20 cellular contexts compared by ENCODE assay signal in the genomic region with DNA sequence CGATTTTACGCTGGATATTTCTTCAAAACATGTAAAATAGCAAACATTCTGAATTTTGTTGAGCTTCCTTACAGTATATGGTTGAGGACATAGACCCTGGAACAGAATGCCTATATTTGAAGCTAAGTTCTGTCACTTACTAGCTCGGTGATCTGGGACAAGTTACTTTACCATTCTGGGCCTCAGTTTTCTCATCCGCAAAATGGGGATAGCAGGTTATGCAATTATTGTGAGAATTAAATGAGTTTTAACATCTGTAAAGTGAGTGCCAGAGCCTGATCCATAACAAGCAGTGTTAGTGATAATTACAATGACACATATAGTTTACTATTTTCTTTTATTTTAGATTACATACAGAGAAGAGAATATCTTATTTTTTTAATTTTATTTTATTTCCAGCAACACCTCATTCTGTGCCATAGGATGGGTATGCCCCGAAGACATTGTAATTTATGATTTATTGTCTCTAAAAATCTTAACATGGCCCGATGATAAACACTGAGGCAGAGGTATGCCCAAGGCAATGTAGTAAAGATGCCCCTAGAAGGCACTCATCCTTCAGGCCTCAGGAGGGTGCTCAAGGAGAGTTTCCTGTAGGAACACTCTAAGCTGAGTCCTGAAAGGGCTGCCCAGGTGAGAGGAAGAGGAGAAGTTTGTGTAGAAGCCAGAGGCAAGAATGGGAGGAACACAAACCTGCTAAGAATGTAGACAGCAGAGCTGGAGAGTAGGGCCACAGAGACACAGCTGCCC.
"Had no signal": no experiment of that assay in that cellular context is flagged by ENCODE, and none has a peak within 500 bp of the region (broad histone marks: within the 10 kb centered on the region; RNA-seq: fewer than 3 reads in every experiment).

No MANE protein-coding gene starts in this region.

- H3K36me3 Mint-ChIP-seq: activated naive CD8-positive, alpha-beta T cell; naive B cell; neural progenitor cell had no signal

- H3K4me3 Mint-ChIP-seq: activated B cell treated with CpG ODN at 0.5 μM for 24 hours; activated CD4-positive, alpha-beta T cell treated with anti-CD3 and anti-CD28 coated beads, Interleukin-2, amount 10 ng/mL, durations not matched to agents 7 days and 5 days; activated naive CD8-positive, alpha-beta T cell; activated T-cell treated with anti-CD3 and anti-CD28 coated beads, Interleukin-2, amount 50 U/mL, for 72 hours; neural progenitor cell; T-helper 17 cell had no signal

- H3K9me3 Mint-ChIP-seq: activated B cell treated with CpG ODN at 0.5 μM for 24 hours; activated CD4-positive, alpha-beta T cell treated with anti-CD3 and anti-CD28 coated beads, Interleukin-2, amount 10 ng/mL, durations not matched to agents 7 days and 5 days; activated T-cell treated with anti-CD3 and anti-CD28 coated beads, Interleukin-2, amount 50 U/mL, for 72 hours; naive B cell; neural progenitor cell had no signal

- H3K36me3 ChIP-seq: esophagus squamous epithelium, neural progenitor cell, ovary, sigmoid colon, spleen, thyroid gland had no signal

- H3K4me1 Mint-ChIP-seq: activated CD4-positive, alpha-beta T cell treated with anti-CD3 and anti-CD28 coated beads, Interleukin-2, amount 10 ng/mL, durations not matched to agents 7 days and 5 days; T-helper 17 cell had no signal

- H3K27ac Mint-ChIP-seq: activated B cell treated with CpG ODN at 0.5 μM for 24 hours; activated CD4-positive, alpha-beta T cell treated with anti-CD3 and anti-CD28 coated beads, Interleukin-2, amount 10 ng/mL, durations not matched to agents 7 days and 5 days; activated naive CD8-positive, alpha-beta T cell; activated T-cell treated with anti-CD3 and anti-CD28 coated beads, Interleukin-2, amount 50 U/mL, for 72 hours; neural progenitor cell; T-helper 17 cell had no signal

- H3K27me3 Mint-ChIP-seq: activated B cell treated with CpG ODN at 0.5 μM for 24 hours; activated naive CD8-positive, alpha-beta T cell; naive B cell had no signal

- H2AFZ ChIP-seq: neural progenitor cell had no signal

- H3K4me1 ChIP-seq: thyroid gland had no signal

- DNase-seq: activated B cell treated with CpG ODN at 0.5 μM for 24 hours; activated CD4-positive, alpha-beta T cell treated with anti-CD3 and anti-CD28 coated beads, Interleukin-2, amount 10 ng/mL, durations not matched to agents 7 days and 5 days; activated CD8-positive, alpha-beta memory T cell treated with anti-CD3 and anti-CD28 coated beads, Interleukin-2, amount 50 U/mL, for 48 hours; activated gamma-delta T cell; activated T-cell treated with anti-CD3 and anti-CD28 coated beads, Interleukin-2, amount 50 U/mL, for 72 hours; amniotic stem cell; caudate nucleus; esophagus squamous epithelium; naive B cell; ovary; sigmoid colon; spleen; T-helper 17 cell; thyroid gland had no signal

- H3K4me3 ChIP-seq: esophagus squamous epithelium, lung, neural progenitor cell, ovary, sigmoid colon, spleen, thyroid gland had no signal

- ATAC-seq: activated T-cell treated with anti-CD3 and anti-CD28 coated beads, Interleukin-2, amount 50 U/mL, for 72 hours; T-helper 17 cell had no signal

- H3K27me3 ChIP-seq: esophagus squamous epithelium, neural progenitor cell, ovary, sigmoid colon, spleen, thyroid gland had no signal

- FAIRE-seq: colon, endometrium, urothelium cell line had no signal

- H3K9ac ChIP-seq: neural progenitor cell had no signal

- H3K27ac ChIP-seq: esophagus squamous epithelium, neural progenitor cell, ovary, sigmoid colon, spleen, thyroid gland had no signal

- H3K4me2 ChIP-seq: neural progenitor cell had no signal

- H3K9me3 ChIP-seq: esophagus squamous epithelium, ovary, sigmoid colon, spleen, thyroid gland had no signal
